In the genomic region with DNA sequence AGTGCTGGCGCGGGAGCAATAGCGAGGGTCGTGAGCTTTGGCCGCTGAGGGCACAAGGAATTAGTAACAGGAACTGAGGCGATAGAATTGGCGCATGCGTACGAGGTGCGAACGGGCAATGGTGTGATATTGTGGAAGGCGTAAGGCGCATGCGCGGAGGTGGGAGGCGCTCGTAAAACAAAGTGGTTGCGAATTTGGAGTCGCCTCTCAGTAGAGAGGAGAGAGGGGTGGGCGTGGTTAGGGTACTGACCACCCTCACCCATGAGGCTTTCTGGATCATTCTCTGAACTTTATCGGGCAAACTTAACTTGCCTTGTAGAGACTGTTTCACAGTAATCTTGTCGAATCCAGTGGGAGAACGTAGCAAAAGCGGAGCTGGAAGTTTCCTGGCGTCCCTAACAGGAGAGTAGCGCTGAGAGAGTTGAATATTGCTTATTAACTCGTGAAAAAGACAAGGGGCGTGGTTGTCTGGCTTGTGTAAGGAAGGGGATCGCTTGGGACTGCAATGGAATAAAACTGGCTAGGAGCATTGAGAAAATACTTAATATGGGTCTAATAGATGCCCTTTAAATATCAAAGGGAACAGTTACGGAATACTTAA, we compare ENCODE assay signal across 8 cellular contexts.
DNase-seq lines count a peak whose midpoint lies in the region; ATAC-seq and TF ChIP-seq lines count a peak whose summit lies in the region.

No MANE protein-coding gene starts in this region.

- peak; percentile 51 for TF ChIP-seq POLR2A in GM19099 (IDR thresholded peaks at IDR 0.05; ENCODE audit: extremely low read depth, insufficient read length, low read depth)

- ATAC-seq in HG03354 (IDR thresholded peaks at IDR 0.05; ENCODE audit: poor library complexity, severe bottlenecking, unreplicated experiment), result peak; percentile 50

- TF ChIP-seq CTCF in choroid plexus epithelial cell (conservative IDR thresholded peaks at IDR 0.05; ENCODE audit: low read depth, low read length), result no peak

- peak; percentile 96 for DNase-seq in Ammon's horn (ENCODE audit: low spot score)
- DNase-seq in NCI-H345 treated with DMSO at 0.1 percent for 48 hours (lab: John Stamatoyannopoulos, UW; ENCODE audit: unreplicated experiment), result peak; percentile 100
- peak; percentile 94 for DNase-seq in activated CD4-positive, CD25-positive, alpha-beta regulatory T cell treated with anti-CD3 and anti-CD28 coated beads, Interleukin-2, amount 50 U/mL, for 16 hours (ENCODE audit: low read depth, low spot score)
- DNase-seq in choroid plexus epithelial cell (ENCODE audit: low read depth), result peak; percentile 96
- DNase-seq in kidney glomerular epithelial cell (lab: John Stamatoyannopoulos, UW), result peak; percentile 99
- peak; percentile 84 to 91 for DNase-seq in stimulated activated CD4-positive, alpha-beta T cell treated with anti-CD3 and anti-CD28 coated beads, Interleukin-1b, Interleukin-23, amount 100 ng/mL, for 1 hour (ENCODE audit: low read depth in 2 of 2)

- peak overlapping the region; percentile 71 for H3K4me3 ChIP-seq in choroid plexus epithelial cell (ENCODE audit: low read depth, low read length)

Comparison
In these comparisons a context has a peak if more than half of its experiments do, and no peak if none do; other contexts are left out.
1. Peak in every context shown above with its lines: DNase-seq, ATAC-seq and H3K4me3 ChIP-seq.